In genomic region chr6:34908194-34908593, GRCh38 we compare ENCODE assay signal across 25 cellular contexts. TPM values are rescaled to one million over a fixed set of nuclear protein-coding genes. Genes with fewer than 3 reads are reported as not detected.
DNase-seq lines count a peak whose midpoint lies in the region; ATAC-seq and TF ChIP-seq lines count a peak whose summit lies in the region.
"Had no signal": no experiment of that assay in that cellular context is flagged by ENCODE, and none has a peak within 500 bp of the region (broad histone marks: within the 10 kb centered on the region; RNA-seq: fewer than 3 reads in every experiment).

No MANE protein-coding gene starts in this region.

- no peak overlapping the region for H3K4me2 ChIP-seq in GM23338
- H3K4me2 ChIP-seq in PC-3 (ENCODE audit: low read length): no peak overlapping the region
- no peak overlapping the region for H3K4me2 ChIP-seq in mesendoderm (ENCODE audit: low read length)
- H3K4me2 ChIP-seq: A549 had no signal

- no TSS peak for BruUV-seq in PC-3 (replicated peaks; lab: Mats Ljungman, UMichigan)

- DNase-seq in GM23338 (ENCODE audit: low spot score): peak; percentile 27
- peak; percentile 60 for DNase-seq in PC-3
- DNase-seq in mesendoderm: peak; percentile 8
- DNase-seq in CD1c-positive myeloid dendritic cell (ENCODE audit: extremely low spot score): no peak
- DNase-seq: BE2C; CD4-positive, CD25-positive, alpha-beta regulatory T cell; DMS 273 treated with DMSO at 0.1 percent for 48 hours; DMS79 treated with DMSO at 0.1 percent for 48 hours; KBM-7; MM.1S; NCI-H1048; NCI-H1436; NCI-H2029; NCI-H2227 treated with DMSO at 0.1 percent for 48 hours; NCI-H510A; NCI-H748 treated with DMSO at 0.1 percent for 48 hours; NK-92 treated with Interleukin-12 subunit alpha and Interleukin-12 subunit beta, amount 100 ng/mL, for 24 hours; Peyer's patch had no signal

- no peaks in the 10 kb centered on the region for H3F3A ChIP-seq in GM23338 (replicated peaks; ENCODE audit: low read depth)
- peaks cover 3% of the 10 kb centered on the region for H3F3A ChIP-seq in PC-3 (ENCODE audit: low read length, unreplicated experiment)

- no peaks in the 10 kb centered on the region for H3K27me3 Mint-ChIP-seq in GM23338 (ENCODE audit: insufficient read depth, low read depth, poor library complexity)
- H3K27me3 Mint-ChIP-seq: CD4-positive, CD25-positive, alpha-beta regulatory T cell had no signal

- ATAC-seq in GM23338 (peak; percentile 72), PC-3 (peak; percentile 7; the same call in 1 of the 2 replicates), HG03565 (IDR thresholded peaks at IDR 0.05; ENCODE audit: unreplicated experiment) (no peak), HG03095 (IDR thresholded peaks at IDR 0.05; ENCODE audit: unreplicated experiment) (no peak)
- ATAC-seq in activated CD4-positive, CD25-positive, alpha-beta regulatory T cell treated with anti-CD3 and anti-CD28 coated beads, Interleukin-2, amount 50 U/mL, for 24 hours: no peak
- ATAC-seq: A549, HepG2 had no signal

- CTCF ChIA-PET in PC-3 (lab: Charles Lee): no interaction called here

- no peak overlapping the region for H3K4ac ChIP-seq in mesendoderm (ENCODE audit: low read depth, low read length)

- H3K27ac Mint-ChIP-seq in GM23338: no peak overlapping the region

- peaks cover 21% of the 10 kb centered on the region for H3K79me1 ChIP-seq in mesendoderm (ENCODE audit: low read length)

- H3K4me3 Mint-ChIP-seq in GM23338: no peak overlapping the region
- H3K4me3 Mint-ChIP-seq: CD4-positive, CD25-positive, alpha-beta regulatory T cell had no signal

- H3K9ac ChIP-seq in PC-3 (ENCODE audit: low read length) (no peak overlapping the region), mesendoderm (ENCODE audit: low read length) (no peak overlapping the region)

- H3K4me1 ChIP-seq in GM23338 (ENCODE audit: insufficient read depth) (no peaks in the 10 kb centered on the region), PC-3 (ENCODE audit: insufficient read depth, low read length) (peaks cover 26% of the 10 kb centered on the region), esophagus (ENCODE audit: control insufficient read depth in 2 of 2, insufficient read depth in 2 of 2, low read length in 1 of 2) (no peaks in the 10 kb centered on the region), mesendoderm (ENCODE audit: control insufficient read depth, low read depth, low read length) (no peaks in the 10 kb centered on the region)
- H3K4me1 ChIP-seq: A549, BE2C had no signal

- H2BK5ac ChIP-seq in mesendoderm (ENCODE audit: low read length): no peak overlapping the region

- no peak overlapping the region for H2AK5ac ChIP-seq in mesendoderm (ENCODE audit: low read length)

- no peak overlapping the region for H2AFZ ChIP-seq in GM23338
- no peak overlapping the region for H2AFZ ChIP-seq in PC-3 (ENCODE audit: low read length)

- no peak overlapping the region for H2BK15ac ChIP-seq in mesendoderm (replicated peaks; ENCODE audit: low read depth)

- H3K27ac ChIP-seq in GM23338 (ENCODE audit: low read depth): no peak overlapping the region
- H3K27ac ChIP-seq in PC-3 (ENCODE audit: low read length): no peak overlapping the region
- H3K27ac ChIP-seq in esophagus (ENCODE audit: low read depth in 2 of 2, low read length in 1 of 2): peak overlapping the region; percentile 28 to 58
- no peak overlapping the region for H3K27ac ChIP-seq in mesendoderm (ENCODE audit: low read depth, low read length)
- H3K27ac ChIP-seq: A549, HL-60, Peyer's patch had no signal

- POLR2A ChIA-PET in PC-3 (lab: Charles Lee; ENCODE audit: unreplicated experiment): interaction anchor here (0.6 kb wide), 1 partner anchor 19 kb away, joined by 3 read pairs; the partner anchor contains the start of gene ANKS1A

- peaks cover 34% of the 10 kb centered on the region for H4K20me1 ChIP-seq in GM23338 (replicated peaks; ENCODE audit: insufficient read depth)
- peaks cover 16% of the 10 kb centered on the region for H4K20me1 ChIP-seq in PC-3 (ENCODE audit: low read length)

- H3K36me3 ChIP-seq in GM23338 (ENCODE audit: insufficient read depth): no peaks in the 10 kb centered on the region
- no peaks in the 10 kb centered on the region for H3K36me3 ChIP-seq in PC-3 (ENCODE audit: low read depth, low read length)
- H3K36me3 ChIP-seq in esophagus (ENCODE audit: control insufficient read depth in 2 of 2, insufficient read depth in 2 of 2, low read length in 1 of 2): no peaks in the 10 kb centered on the region
- no peaks in the 10 kb centered on the region for H3K36me3 ChIP-seq in mesendoderm (ENCODE audit: control insufficient read depth, insufficient read depth, low read length)
- H3K36me3 ChIP-seq: BE2C, Peyer's patch had no signal

- intact Hi-C loops in PC-3 (cut with micrococcal nuclease): no loop called here

- no peak overlapping the region for H3K23ac ChIP-seq in mesendoderm (ENCODE audit: low read length)

- H3K9me2 ChIP-seq in GM23338 (ENCODE audit: insufficient read depth) (no peaks in the 10 kb centered on the region), PC-3 (replicated peaks; ENCODE audit: low read length) (no peaks in the 10 kb centered on the region)

- no peak overlapping the region for H3K56ac ChIP-seq in mesendoderm (ENCODE audit: low read length)

- H3K4me3 ChIP-seq in GM23338 (no peak overlapping the region), PC-3 (ENCODE audit: low read length) (no peak overlapping the region), esophagus (ENCODE audit: low read depth in 1 of 2, low read length in 2 of 2) (no peak overlapping the region), mesendoderm (ENCODE audit: low read length) (no peak overlapping the region)
- H3K4me3 ChIP-seq: A549, Peyer's patch had no signal

- H3K9me3 ChIP-seq in PC-3 (ENCODE audit: low read length) (no peaks in the 10 kb centered on the region), esophagus (ENCODE audit: control insufficient read depth in 2 of 2, insufficient read depth in 1 of 2, low read depth in 1 of 2, low read length in 1 of 2) (no peaks in the 10 kb centered on the region)
- H3K9me3 ChIP-seq: A549, BE2C, Peyer's patch had no signal

- TF ChIP-seq CTCF in GM23338 (conservative IDR thresholded peaks at IDR 0.05; ENCODE audit: low read depth in 2 of 2) (peak; percentile 15 to 48; a peak in 2 of 4 replicates), PC-3 (conservative IDR thresholded peaks at IDR 0.05; ENCODE audit: low read depth, low read length) (no peak; the same call in 1 of the 2 replicates)

- no peak overlapping the region for H3K18ac ChIP-seq in mesendoderm (ENCODE audit: low read length)

- H3K4me1 Mint-ChIP-seq in GM23338: peaks cover 13% of the 10 kb centered on the region

- H3K79me2 ChIP-seq in GM23338 (replicated peaks; ENCODE audit: insufficient read depth) (peaks cover 90% of the 10 kb centered on the region), PC-3 (ENCODE audit: low read length) (peaks cover 88% of the 10 kb centered on the region), mesendoderm (ENCODE audit: control insufficient read depth, insufficient read depth, low read length) (peaks cover 7% of the 10 kb centered on the region)

- no peak overlapping the region for H4K8ac ChIP-seq in mesendoderm (ENCODE audit: low read depth, low read length)

- no peak overlapping the region for H4K5ac ChIP-seq in mesendoderm (ENCODE audit: low read length)

- H2BK120ac ChIP-seq in mesendoderm (ENCODE audit: low read depth, low read length): no peak overlapping the region

- 83 to 86% methylated on average over 3 of the region's 3 CpGs for WGBS in esophagus, 2 donors
- WGBS in mesendoderm (ENCODE audit: extremely low coverage, insufficient coverage, low lambda C conversion rate): no CpG with 5 or more reads among the region's 3 CpGs

- H3K36me3 Mint-ChIP-seq in GM23338 (ENCODE audit: low read depth): no peaks in the 10 kb centered on the region; the same call in 2 of the 3 replicates

- H3K9me3 Mint-ChIP-seq in GM23338: no peaks in the 10 kb centered on the region; the same call in 2 of the 3 replicates

- H3K27me3 ChIP-seq in GM23338 (ENCODE audit: insufficient read depth) (no peaks in the 10 kb centered on the region), PC-3 (ENCODE audit: low read length) (no peaks in the 10 kb centered on the region), esophagus (ENCODE audit: control insufficient read depth in 1 of 2, insufficient read depth in 2 of 2, low read length in 2 of 2) (no peaks in the 10 kb centered on the region), mesendoderm (ENCODE audit: insufficient read depth, low read length, poor library complexity) (no peaks in the 10 kb centered on the region)
- H3K27me3 ChIP-seq: BE2C, Peyer's patch had no signal

TF ChIP-seq in GM23338, 12 proteins besides CTCF, POLR2A, EP300 and RAD21 (continues in another document):
- TF ChIP-seq ETS1 (IDR thresholded peaks at IDR 0.05) (no peak), ZNF114 (CRISPR knock-in tag; IDR thresholded peaks at IDR 0.05) (no peak), POLR2AphosphoS5 (IDR thresholded peaks at IDR 0.05; ENCODE audit: low read depth) (no peak), NANOG (IDR thresholded peaks at IDR 0.05; ENCODE audit: borderline replicate concordance) (no peak), STAT1 (IDR thresholded peaks at IDR 0.05; ENCODE audit: unreplicated experiment) (no peak), CREB1 (CRISPR knock-in tag; IDR thresholded peaks at IDR 0.05; ENCODE audit: low read depth) (no peak), EZH2phosphoT487 (IDR thresholded peaks at IDR 0.05; ENCODE audit: unreplicated experiment) (no peak)

RNA-seq across cellular contexts. Expression of gene ANKS1A, which starts 19.1 kb away (rescaled TPM):
- 29.6 and 31.9 TPM in 2 replicates for total RNA-seq in GM23338 (2014; rRNA removed; shearing (Covaris generic))
- 12.1 and 12.6 TPM in 2 replicates for polyA plus RNA-seq in GM23338 (2016; fragmentation: Nextera tagmentation; extraction: Ambion mirVana)
- 18.8 and 21.3 TPM in 2 replicates for total RNA-seq in PC-3 (2014; rRNA removed)
- polyA plus RNA-seq in esophagus: 1 to 10 TPM; 6.3 to 7.7 TPM
- polyA plus RNA-seq in mesendoderm (2013, experiment 1 of 2): 15.6 TPM
- polyA plus RNA-seq in mesendoderm (2013, experiment 2 of 2): 15.3 TPM

RNA-seq across cellular contexts. Expression of gene TAF11, which starts 20.4 kb away (rescaled TPM):
- 49.4 and 51.1 TPM in 2 replicates for total RNA-seq in GM23338 (2014; rRNA removed; shearing (Covaris generic))
- 65.3 and 69.4 TPM in 2 replicates for polyA plus RNA-seq in GM23338 (2016; fragmentation: Nextera tagmentation; extraction: Ambion mirVana)
- total RNA-seq in PC-3 (2014; rRNA removed): 24.1 and 28.9 TPM in 2 replicates
- 10 to 100 TPM; 20.3 to 24.3 TPM for polyA plus RNA-seq in esophagus
- 55.9 TPM for polyA plus RNA-seq in mesendoderm (2013, experiment 1 of 2)
- 55.7 TPM for polyA plus RNA-seq in mesendoderm (2013, experiment 2 of 2)

Comparison
In these comparisons a context has a peak if more than half of its experiments do, and no peak if none do; other contexts are left out.
1. ATAC-seq: peak in GM23338 (single experiment) and PC-3 (single experiment); none in HG03565 (single experiment), HG03095 (single experiment) and activated CD4-positive, CD25-positive, alpha-beta regulatory T cell treated with anti-CD3 and anti-CD28 coated beads, Interleukin-2, amount 50 U/mL, for 24 hours (0 of 2).
2. H3K27ac ChIP-seq: peak in esophagus (2 of 2); none in GM23338 (single experiment), PC-3 (single experiment) and mesendoderm (single experiment).